ENCODE assay signal across 18 cellular contexts in genomic region chr13:35190241-35190640, GRCh38.
DNase-seq lines count a peak whose midpoint lies in the region; ATAC-seq and TF ChIP-seq lines count a peak whose summit lies in the region.
"Had no signal": no experiment of that assay in that cellular context is flagged by ENCODE, and none has a peak within 500 bp of the region (broad histone marks: within the 10 kb centered on the region; RNA-seq: fewer than 3 reads in every experiment).

No MANE protein-coding gene starts in this region.

- peaks cover 0 to 6% (median 0%) of the 10 kb centered on the region in 9 donors for H3K36me3 ChIP-seq in heart left ventricle
- H3K36me3 ChIP-seq in right atrium auricular region, result no peaks in the 10 kb centered on the region
- no peaks in the 10 kb centered on the region for H3K36me3 ChIP-seq in adipocyte (ENCODE audit: control insufficient read depth, insufficient read depth, low read length, severe bottlenecking)
- H3K36me3 ChIP-seq: HAP-1, SJCRH30 had no signal

- ATAC-seq in heart left ventricle, result peak in 3 of 4 donors; percentile 60 to 75 (median 63)
- no peak for ATAC-seq in GM18498 (IDR thresholded peaks at IDR 0.05; ENCODE audit: unreplicated experiment)

- H3K9me3 Mint-ChIP-seq in osteocyte (ENCODE audit: unreplicated experiment), result peaks cover 13% of the 10 kb centered on the region

- H3K9ac ChIP-seq in adipocyte (ENCODE audit: low read length), result no peak overlapping the region

- intact Hi-C loops in heart left ventricle (cut with DNase I), result no loop called here

- no peaks in the 10 kb centered on the region for H3K27me3 Mint-ChIP-seq in osteocyte (ENCODE audit: unreplicated experiment)

- H3K4me3 Mint-ChIP-seq in osteocyte (ENCODE audit: unreplicated experiment), result no peak overlapping the region

- CTCF ChIA-PET in RWPE1 (lab: Yijun Ruan, JAX), result interaction anchor here (0.5 to 0.6 kb wide), 2 partner anchors 1390 to 1633 kb away, joined by 3 to 4 read pairs; no protein-coding TSS in a partner anchor

- peak overlapping the region in 6 of 12 donors; percentile 5 to 42 (median 22) for H3K27ac ChIP-seq in heart left ventricle
- no peak overlapping the region for H3K27ac ChIP-seq in right atrium auricular region
- no peak overlapping the region for H3K27ac ChIP-seq in RWPE1
- H3K27ac ChIP-seq: SJCRH30 had no signal

- TF ChIP-seq CTCF in heart left ventricle (IDR thresholded peaks at IDR 0.05), result no peak
- TF ChIP-seq CTCF in right atrium auricular region (IDR thresholded peaks at IDR 0.05), result no peak
- no peak for TF ChIP-seq CTCF in osteocyte (IDR thresholded peaks at IDR 0.05)
- TF ChIP-seq CTCF in RWPE1 (conservative IDR thresholded peaks at IDR 0.05; ENCODE audit: low read depth), result no peak

- H3K4me3 ChIP-seq in heart left ventricle, result no peak overlapping the region
- H3K4me3 ChIP-seq in right atrium auricular region, result no peak overlapping the region
- no peak overlapping the region for H3K4me3 ChIP-seq in adipocyte (ENCODE audit: low read length)
- H3K4me3 ChIP-seq: HAP-1, SJCRH30 had no signal

- H3K27ac Mint-ChIP-seq in osteocyte (ENCODE audit: unreplicated experiment), result no peak overlapping the region

- TF ChIP-seq POLR2A in heart left ventricle (IDR thresholded peaks at IDR 0.05), result no peak

- no peaks in the 10 kb centered on the region for H3K4me1 Mint-ChIP-seq in osteocyte (ENCODE audit: unreplicated experiment)

- POLR2A ChIA-PET in RWPE1 (lab: Yijun Ruan, JAX; ENCODE audit: low non-redundant PET), result no interaction called here

- H3K27me3 ChIP-seq in heart left ventricle, result no peaks in the 10 kb centered on the region
- no peaks in the 10 kb centered on the region for H3K27me3 ChIP-seq in right atrium auricular region
- no peaks in the 10 kb centered on the region for H3K27me3 ChIP-seq in adipocyte (replicated peaks; ENCODE audit: control insufficient read depth, insufficient read depth, low read length)
- H3K27me3 ChIP-seq: SJCRH30 had no signal

- peaks cover 11% of the 10 kb centered on the region for H3K36me3 Mint-ChIP-seq in osteocyte (ENCODE audit: unreplicated experiment)

- DNase-seq in heart left ventricle (no peak), right atrium auricular region (ENCODE audit: low spot score) (no peak), adipocyte (ENCODE audit: low read depth) (peak; percentile 77), fibroblast of the conjunctiva (ENCODE audit: low read depth) (peak; percentile 52), GM19240 (ENCODE audit: insufficient read length, low spot score) (no peak), osteocyte (ENCODE audit: extremely low spot score, unreplicated experiment) (no peak), RWPE1 (ENCODE audit: low spot score) (no peak)
- DNase-seq: AML-193, Caco-2, DMS153, EL, NCI-H1417, NCI-H187 treated with DMSO at 0.1 percent for 48 hours, NCI-H446, OCI-M1, SJCRH30 had no signal

- WGBS in heart left ventricle, 4 donors, result 64 to 81% (median 67%) methylated on average over 2 of the region's 2 CpGs

- H3K4me1 ChIP-seq in heart left ventricle (peaks cover 0 to 11% (median 0%) of the 10 kb centered on the region in 12 donors), right atrium auricular region (no peaks in the 10 kb centered on the region), adipocyte (ENCODE audit: control insufficient read depth, insufficient read depth, low read length) (no peaks in the 10 kb centered on the region)
- H3K4me1 ChIP-seq: Caco-2, HAP-1, SJCRH30 had no signal

- peaks cover 0 to 17% (median 0%) of the 10 kb centered on the region in 12 donors for H3K9me3 ChIP-seq in heart left ventricle
- H3K9me3 ChIP-seq in right atrium auricular region, result peaks cover 0 to 11% of the 10 kb centered on the region in 2 donors
- peaks cover 8% of the 10 kb centered on the region for H3K9me3 ChIP-seq in adipocyte (ENCODE audit: control insufficient read depth, low read length)
- H3K9me3 ChIP-seq: Caco-2, HAP-1, SJCRH30 had no signal

Comparison
In these comparisons a context has a peak if more than half of its experiments do, and no peak if none do; other contexts are left out.
1. DNase-seq: peak in adipocyte (single experiment) and fibroblast of the conjunctiva (single experiment); none in heart left ventricle (0 of 5), right atrium auricular region (single experiment), GM19240 (single experiment), osteocyte (single experiment) and RWPE1 (single experiment).